9 cellular contexts compared by ENCODE assay signal in genomic region chr19:38684862-38685665, GRCh38. TPM values are rescaled to one million over a fixed set of nuclear protein-coding genes. Genes with fewer than 3 reads are reported as not detected.
DNase-seq lines count a peak whose midpoint lies in the region; ATAC-seq, FAIRE-seq and TF ChIP-seq lines count a peak whose summit lies in the region.
"Had no signal": no experiment of that assay in that cellular context is flagged by ENCODE, and none has a peak within 500 bp of the region (broad histone marks: within the 10 kb centered on the region; RNA-seq: fewer than 3 reads in every experiment).

No MANE protein-coding gene starts in this region.

- peak overlapping the region; percentile 99 for H3K27ac ChIP-seq in AG04450 (ENCODE audit: low read depth, low read length)
- H3K27ac ChIP-seq in neuronal stem cell (replicated peaks; ENCODE audit: low read length): peak overlapping the region; percentile 46

- H3K14ac ChIP-seq in neuronal stem cell (ENCODE audit: low read length): no peak overlapping the region

- no peak overlapping the region for H2BK12ac ChIP-seq in neuronal stem cell (ENCODE audit: low read length)

- CTCF ChIA-PET in AG04450 (lab: Charles Lee): interaction anchor here (1.3 kb wide), 1 partner anchor 38 kb away, joined by 3 read pairs; no protein-coding TSS in a partner anchor

- peaks cover 4% of the 10 kb centered on the region; the same call in 1 of the 2 replicates for H3K9me3 ChIP-seq in AG04450 (ENCODE audit: control insufficient read depth, insufficient read depth, low read length)
- peaks cover 5% of the 10 kb centered on the region; the same call in 1 of the 2 replicates for H3K9me3 ChIP-seq in NT2/D1 (ENCODE audit: insufficient read depth, low read length)
- H3K9me3 ChIP-seq in endocrine pancreas (ENCODE audit: control insufficient read depth, low read length): no peaks in the 10 kb centered on the region
- peaks cover 2 to 12% of the 10 kb centered on the region in 2 donors for H3K9me3 ChIP-seq in neuronal stem cell (replicated peaks in 1 of 2; ENCODE audit: control insufficient read depth in 2 of 2, insufficient read depth in 1 of 2, low read depth in 1 of 2, low read length in 2 of 2)

- H3K4me1 ChIP-seq in NT2/D1 (ENCODE audit: insufficient read depth, insufficient read length) (peaks cover 17% of the 10 kb centered on the region), endocrine pancreas (ENCODE audit: control insufficient read depth, insufficient read depth, low read length) (peaks cover 4% of the 10 kb centered on the region), neuronal stem cell (ENCODE audit: control insufficient read depth in 2 of 2, insufficient read depth in 1 of 2, low read depth in 1 of 2, low read length in 2 of 2) (peaks cover 19 to 37% of the 10 kb centered on the region in 2 donors)

- H2AFZ ChIP-seq in neuronal stem cell (ENCODE audit: low read length): no peak overlapping the region

- no peak overlapping the region for H2BK120ac ChIP-seq in neuronal stem cell (ENCODE audit: low read depth, low read length)

- H3K36me3 ChIP-seq in NT2/D1 (ENCODE audit: insufficient read depth, insufficient read length, low read length) (peaks cover 27% of the 10 kb centered on the region), endocrine pancreas (ENCODE audit: control insufficient read depth, insufficient read depth, low read length) (no peaks in the 10 kb centered on the region), neuronal stem cell (replicated peaks in 1 of 2; ENCODE audit: control insufficient read depth in 2 of 2, insufficient read depth in 2 of 2, low read length in 2 of 2) (peaks cover 2 to 54% of the 10 kb centered on the region in 2 donors)

- POLR2A ChIA-PET in AG04450 (lab: Yijun Ruan, JAX): no interaction called here

- H2AK5ac ChIP-seq in neuronal stem cell (ENCODE audit: low read depth, low read length): no peak overlapping the region

- ATAC-seq in HG03045 (IDR thresholded peaks at IDR 0.05; ENCODE audit: unreplicated experiment) (no peak), GM19397 (IDR thresholded peaks at IDR 0.05; ENCODE audit: unreplicated experiment) (no peak)

- H3K23ac ChIP-seq in neuronal stem cell (ENCODE audit: low read depth, low read length, poor library complexity): no peak overlapping the region

- TF ChIP-seq CTCF in AG04450 (IDR thresholded peaks at IDR 0.05; ENCODE audit: low read depth, low read length) (no peak), lower leg skin (IDR thresholded peaks at IDR 0.05) (no peak)

- FAIRE-seq in HTR-8/SVneo (lab: Jason Lieb, UNC): no peak

- no CpG with 5 or more reads among the region's 15 CpGs for WGBS in neuronal stem cell (ENCODE audit: extremely low coverage in 2 of 2, insufficient read length in 2 of 2, insufficient replicate concordance in 1 of 2), 2 donors
- WGBS in lower leg skin, 2 donors: 73 to 74% methylated on average over 15 of the region's 15 CpGs

- peak overlapping the region; percentile 56 for H3K18ac ChIP-seq in neuronal stem cell (ENCODE audit: low read length)

- no peak overlapping the region for H4K91ac ChIP-seq in neuronal stem cell (ENCODE audit: low read depth, low read length, poor library complexity)

- TF ChIP-seq POLR2A in lower leg skin (IDR thresholded peaks at IDR 0.05): no peak

- no peak overlapping the region for H2BK15ac ChIP-seq in neuronal stem cell (ENCODE audit: low read length)

- H4K8ac ChIP-seq in neuronal stem cell (ENCODE audit: low read depth, low read length): no peak overlapping the region

- H3K27me3 ChIP-seq in AG04450 (ENCODE audit: control insufficient read depth, insufficient read depth, low read length): no peaks in the 10 kb centered on the region
- H3K27me3 ChIP-seq in NT2/D1 (ENCODE audit: insufficient read depth, insufficient read length): no peaks in the 10 kb centered on the region
- H3K27me3 ChIP-seq in endocrine pancreas (ENCODE audit: control insufficient read depth, insufficient read depth, low read length): no peaks in the 10 kb centered on the region
- no peaks in the 10 kb centered on the region for H3K27me3 ChIP-seq in neuronal stem cell (ENCODE audit: control insufficient read depth in 3 of 3, insufficient read depth in 3 of 3, low read depth in 1 of 3, low read length in 3 of 3)

- H3K4me2 ChIP-seq in neuronal stem cell (ENCODE audit: insufficient read depth, low read length, poor library complexity, severe bottlenecking): no peak overlapping the region

- H3K4ac ChIP-seq in neuronal stem cell (ENCODE audit: low read length): no peak overlapping the region

- peaks cover 14% of the 10 kb centered on the region for H3K79me1 ChIP-seq in neuronal stem cell (ENCODE audit: low read depth, low read length)

- peak overlapping the region; percentile 33 for H3K9ac ChIP-seq in NT2/D1 (ENCODE audit: insufficient read length, low read depth)
- H3K9ac ChIP-seq in endocrine pancreas (ENCODE audit: control insufficient read depth, insufficient read depth, low read length): peak overlapping the region; percentile 32
- no peak overlapping the region for H3K9ac ChIP-seq in neuronal stem cell (ENCODE audit: low read depth, low read length, poor library complexity)

- H2BK5ac ChIP-seq in neuronal stem cell (ENCODE audit: low read length): no peak overlapping the region

- DNase-seq in AG04450 (ENCODE audit: low read depth, low spot score) (no peak), NT2/D1 (ENCODE audit: low read depth, low spot score) (no peak), neuronal stem cell (ENCODE audit: low spot score) (no peak), lower leg skin (ENCODE audit: low spot score in 2 of 2) (no peak), HTR-8/SVneo (ENCODE audit: insufficient read length, low spot score) (no peak)
- DNase-seq: DND-41 had no signal

- intact Hi-C loops in lower leg skin (cut with DNase I; ENCODE audit: low total_unique reads): no loop called here

- H3K4me3 ChIP-seq in AG04450 (ENCODE audit: low read depth, low read length): no peak overlapping the region
- H3K4me3 ChIP-seq in NT2/D1 (ENCODE audit: insufficient read length, low read depth): no peak overlapping the region
- H3K4me3 ChIP-seq in endocrine pancreas (ENCODE audit: control insufficient read depth, insufficient read depth, low read length): no peak overlapping the region
- H3K4me3 ChIP-seq in neuronal stem cell (ENCODE audit: low read length in 2 of 2): no peak overlapping the region
- no peak overlapping the region for H3K4me3 ChIP-seq in lower leg skin (ENCODE audit: low read depth, poor library complexity, severe bottlenecking)

RNA-seq across cellular contexts. Expression of gene ACTN4, which starts 37.6 kb away (rescaled TPM):
- 300 and 359 TPM in 2 replicates for polyA plus RNA-seq in AG04450 (2011; rRNA removed)
- polyA minus RNA-seq in AG04450 (2011; rRNA and poly(A)+ RNA removed): 243 and 327 TPM in 2 replicates
- polyA plus RNA-seq in neuronal stem cell (2013, experiment 1 of 2): 205 TPM
- 200 TPM for polyA plus RNA-seq in neuronal stem cell (2013, experiment 2 of 2)
- 100 to 1,000 TPM; 411 to 572 (median 469) TPM for total RNA-seq in lower leg skin

RNA-seq across cellular contexts. Expression of gene CAPN12, which starts 59.2 kb away (rescaled TPM):
- polyA plus RNA-seq in AG04450 (2011; rRNA removed): 0.66 and 0.69 TPM in 2 replicates
- polyA minus RNA-seq in AG04450 (2011; rRNA and poly(A)+ RNA removed): not detected in 2 replicates
- polyA plus RNA-seq in neuronal stem cell (2013, experiment 1 of 2): 5.6 TPM
- polyA plus RNA-seq in neuronal stem cell (2013, experiment 2 of 2): 5.2 TPM
- 10 to 100 TPM in 3 of 4 donors, 1 to 10 TPM in 1; 7.6 to 20.0 (median 12.9) TPM for total RNA-seq in lower leg skin
